Comparison of ENCODE assay signal across 17 cellular contexts in the genomic region with DNA sequence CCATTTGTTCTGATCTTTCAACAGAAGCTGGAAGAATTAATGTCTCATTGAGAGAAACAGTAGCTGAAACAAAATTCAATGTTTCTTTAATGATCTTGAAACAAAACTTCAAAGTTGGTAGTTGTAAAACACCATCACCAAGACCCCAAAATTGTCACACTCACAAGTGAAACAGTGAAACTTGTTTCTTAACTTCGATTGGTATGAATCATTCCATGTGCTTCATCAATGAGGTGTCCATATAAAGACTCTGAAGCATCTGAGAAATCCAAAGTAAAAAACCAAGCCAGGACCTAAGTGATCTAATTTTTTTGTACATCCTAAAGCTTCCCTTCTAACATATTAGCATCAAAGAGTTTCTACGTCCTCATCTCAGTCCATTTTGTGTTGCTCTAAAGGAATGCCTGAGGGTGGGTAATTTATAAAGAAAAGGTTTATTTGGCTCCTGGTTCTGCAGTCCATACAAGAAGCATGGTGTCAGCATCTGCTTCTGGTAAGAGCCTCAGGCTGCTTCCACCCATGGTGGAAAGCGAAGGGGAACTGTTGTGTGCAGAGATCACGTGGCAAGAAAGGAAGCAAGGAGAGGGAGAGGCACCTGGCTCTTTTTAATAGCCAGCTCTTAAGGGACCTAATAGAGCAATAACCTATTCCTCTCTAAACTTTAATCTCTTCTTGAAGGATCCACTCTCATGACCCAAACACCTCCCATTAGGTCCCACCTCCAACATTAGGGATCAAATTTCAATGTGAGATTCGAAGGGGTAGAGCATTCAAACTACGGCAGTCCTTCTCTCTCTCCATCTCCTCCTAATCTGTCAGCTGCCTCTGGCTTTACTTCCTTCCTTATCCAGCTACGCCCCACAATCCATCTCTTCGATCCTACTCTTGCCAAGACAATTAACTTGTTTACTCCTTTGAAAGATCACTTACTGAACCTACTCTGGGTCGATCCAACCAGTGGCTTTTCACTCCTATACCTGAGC. TPM values are rescaled to one million over a fixed set of nuclear protein-coding genes. Genes with fewer than 3 reads are reported as not detected.
A peak's percentile ranks its signal among the peaks of the same experiment; 100 is the strongest.
DNase-seq lines count a peak whose midpoint lies in the region; ATAC-seq, FAIRE-seq and TF ChIP-seq lines count a peak whose summit lies in the region.
"Had no signal": no experiment of that assay in that cellular context is flagged by ENCODE, and none has a peak within 500 bp of the region (broad histone marks: within the 10 kb centered on the region; RNA-seq: fewer than 3 reads in every experiment).

No MANE protein-coding gene starts in this region.

- H3K9me3 ChIP-seq in GM12878 (replicated peaks; ENCODE audit: control insufficient read depth, insufficient read depth, low read length) (no peaks in the 10 kb centered on the region; the same call in 2 of the 3 replicates), transverse colon (no peaks in the 10 kb centered on the region)
- H3K9me3 ChIP-seq: sigmoid colon, thyroid gland had no signal

- RAD21 ChIA-PET in GM12878 (lab: Charles Lee; ENCODE audit: unreplicated experiment) = interaction anchor here (0.8 to 1.9 kb wide), 5 partner anchors 23 to 166 kb away, joined by 3 to 6 read pairs (median 3); no protein-coding TSS in a partner anchor

- DNase-seq in NCI-H146 (lab: John Stamatoyannopoulos, UW) (peak; percentile 3), NCI-H146 treated with DMSO at 0.1 percent for 48 hours (lab: John Stamatoyannopoulos, UW; ENCODE audit: unreplicated experiment) (no peak), GM12878 (ENCODE audit: low read depth, low spot score) (no peak), mucosa of gallbladder (ENCODE audit: low spot score) (peak; percentile 44), transverse colon (no peak)
- DNase-seq: activated CD4-positive, alpha-beta T cell treated with anti-CD3 and anti-CD28 coated beads, Interleukin-2, amount 10 ng/mL, durations not matched to agents 7 days and 5 days; DND-41; SHP77 treated with DMSO at 0.1 percent for 48 hours; sigmoid colon; stimulated activated CD4-positive, alpha-beta T cell treated with anti-CD3 and anti-CD28 coated beads, Interleukin-4, amount 100 ng/mL, for 1 hour; thyroid gland had no signal

- H3K9ac ChIP-seq in GM12878 (ENCODE audit: control insufficient read depth, insufficient read depth, low read length) = no peak overlapping the region

- SMC1A ChIA-PET in GM12878 (lab: Charles Lee; ENCODE audit: uncharacterized antibody, unreplicated experiment) = interaction anchor here (0.5 to 1.8 kb wide), 16 partner anchors 10 to 235 kb away, joined by 3 to 9 read pairs (median 3); no protein-coding TSS in a partner anchor

- ATAC-seq in HG02610 (IDR thresholded peaks at IDR 0.05; ENCODE audit: unreplicated experiment) (peak; percentile 17), GM12878 (peak; percentile 58), GM19324 (IDR thresholded peaks at IDR 0.05; ENCODE audit: low FRiP score, unreplicated experiment) (no peak), HG02840 (IDR thresholded peaks at IDR 0.05; ENCODE audit: low FRiP score, unreplicated experiment) (no peak)
- ATAC-seq: HCT116 had no signal

- BruUV-seq in GM12878 (replicated peaks; lab: Mats Ljungman, UMichigan) = no TSS peak

- 73% methylated on average over 9 of the region's 9 CpGs for WGBS in GM12878 (ENCODE audit: insufficient coverage, insufficient replicate concordance, low lambda C conversion rate, missing lambda C conversion rate)
- 37 to 43% methylated on average over 7 to 9 of the region's 9 CpGs for WGBS in transverse colon (ENCODE audit: low coverage in 1 of 2), 2 donors

- POLR2A ChIA-PET in GM12878 (lab: Charles Lee) = interaction anchor here (0.5 to 0.6 kb wide), 6 partner anchors 14 to 526 kb away, joined by 3 to 5 read pairs (median 4); no protein-coding TSS in a partner anchor

- H3K36me3 ChIP-seq in GM12878 (ENCODE audit: control insufficient read depth in 2 of 2, insufficient read depth in 2 of 2, low read length in 1 of 2) (no peaks in the 10 kb centered on the region), transverse colon (no peaks in the 10 kb centered on the region)
- H3K36me3 ChIP-seq: sigmoid colon, thyroid gland had no signal

- H3K4me3 ChIP-seq in GM12878 (no peak overlapping the region), transverse colon (peak overlapping the region in 1 of 4 donors; percentile 21)
- H3K4me3 ChIP-seq: lung, sigmoid colon, thyroid gland had no signal

- in situ Hi-C loops in GM12878 (cut with MboI) = no loop called here
- in situ Hi-C loops in transverse colon (cut with MboI; ENCODE audit: low pct_ligation_motif_present in 1 of 4, low pct_unique_long_range_greater_than_20kb in 1 of 4, low sequenced_read_pairs in 3 of 4) = no loop called here

- TF ChIP-seq EP300 in GM12878 (IDR thresholded peaks at IDR 0.05; ENCODE audit: borderline replicate concordance in 1 of 2, control insufficient read depth in 1 of 2, low read depth in 2 of 2, low read length in 2 of 2) (no peak), transverse colon (IDR thresholded peaks at IDR 0.05; ENCODE audit: low read depth) (no peak)

- H3K79me2 ChIP-seq in GM12878 (ENCODE audit: control insufficient read depth, insufficient read depth, low read length) = no peaks in the 10 kb centered on the region

- no peak for TF ChIP-seq POLR2A in GM12878 (IDR thresholded peaks at IDR 0.05; ENCODE audit: low read depth, low read length)
- no peak for TF ChIP-seq POLR2A in transverse colon (IDR thresholded peaks at IDR 0.05)

- FAIRE-seq in GM12878 (lab: Jason Lieb, UNC) = no peak

- H3K4me2 ChIP-seq in GM12878 (ENCODE audit: control insufficient read depth, insufficient read depth) = peak overlapping the region; percentile 67

- H3K4me1 ChIP-seq in GM12878 (ENCODE audit: control insufficient read depth, insufficient read depth, low read length) (peaks cover 24% of the 10 kb centered on the region), transverse colon (peaks cover 0 to 27% (median 0%) of the 10 kb centered on the region in 4 donors)
- H3K4me1 ChIP-seq: thyroid gland had no signal

- CTCF ChIA-PET in GM12878 (lab: Yijun Ruan, JAX) = interaction anchor here (0.7 to 1.2 kb wide), 4 partner anchors 7 to 167 kb away, joined by 3 to 4 read pairs (median 3); no protein-coding TSS in a partner anchor

- intact Hi-C loops in GM12878 (cut with micrococcal nuclease; ENCODE audit: unreplicated experiment) (no loop called here), transverse colon (cut with DNase I; ENCODE audit: low total_unique reads) (no loop called here)

- H4K20me1 ChIP-seq in GM12878 (ENCODE audit: control insufficient read depth, insufficient read depth) = no peaks in the 10 kb centered on the region

- H3K27ac ChIP-seq in GM12878 (ENCODE audit: control insufficient read depth, insufficient read depth) = peak overlapping the region; percentile 5
- no peak overlapping the region for H3K27ac ChIP-seq in transverse colon
- H3K27ac ChIP-seq: C4-2B, sigmoid colon, thyroid gland had no signal

- H2AFZ ChIP-seq in GM12878 (ENCODE audit: control insufficient read depth, low read depth, low read length) = peak overlapping the region; percentile 63

- H3K27me3 ChIP-seq in GM12878 (replicated peaks in 1 of 2; ENCODE audit: control insufficient read depth in 2 of 2, insufficient read depth in 2 of 2, low read length in 1 of 2) (no peaks in the 10 kb centered on the region), transverse colon (no peaks in the 10 kb centered on the region)
- H3K27me3 ChIP-seq: sigmoid colon, thyroid gland had no signal

- TF ChIP-seq RAD21 in GM12878 (IDR thresholded peaks at IDR 0.05; ENCODE audit: insufficient read depth, low read depth, low read length) = no peak

- no peak for TF ChIP-seq CTCF in GM12878 (IDR thresholded peaks at IDR 0.05 in 2 of 3, conservative IDR thresholded peaks at IDR 0.05 in 1 of 3; ENCODE audit: control insufficient read depth in 2 of 3, extremely low read depth in 1 of 3, insufficient read depth in 1 of 3, low read depth in 3 of 3, low read length in 3 of 3)
- TF ChIP-seq CTCF in transverse colon (IDR thresholded peaks at IDR 0.05) = no peak

TF ChIP-seq in GM12878, 131 proteins besides CTCF, POLR2A, EP300 and RAD21 (continues in another document):
- TF ChIP-seq CBX5 (IDR thresholded peaks at IDR 0.05; ENCODE audit: low read depth) = no peak

RNA-seq across cellular contexts. Expression of gene TLK1, which starts 20.7 kb away (rescaled TPM):
- total RNA-seq in GM12878 (2013; cell fraction: nucleolus; rRNA removed) = 122 and 146 TPM in 2 replicates
- total RNA-seq in GM12878 (2014; rRNA removed) = 25.1 and 29.0 TPM in 2 replicates
- 48.4 and 51.6 TPM in 2 replicates for total RNA-seq in GM12878 (2014; rRNA removed; fragmentation: Illumina TruSeq; extraction: Trizol)
- total RNA-seq in GM12878 (2021) = 122 TPM in 2 replicates
- 21.4 TPM for polyA plus RNA-seq in GM12878 (2011; ENCODE audit: low read depth)
- polyA plus RNA-seq in GM12878 (2011; rRNA removed) = 50.2 and 77.0 TPM in 2 replicates
- 13.1 and 18.1 TPM in 2 replicates for polyA plus RNA-seq in GM12878 (2011; cell fraction: cytosol; rRNA removed)
- polyA plus RNA-seq in GM12878 (2011; cell fraction: nucleus; rRNA removed) = 21.7 and 25.4 TPM in 2 replicates
- polyA plus RNA-seq in GM12878 (2012) = 43.7 and 60.4 TPM in 2 replicates
- polyA plus RNA-seq in GM12878 (2014; fragmentation: Illumina TruSeq; extraction: Trizol) = 79.9 and 99.5 TPM in 2 replicates
- 100 to 1,000 TPM in 1 of 2 experiments, 10 to 100 TPM in 1; 42.5 to 126 TPM for polyA plus RNA-seq in GM12878 (2014; fragmentation: Nextera tagmentation; extraction: Ambion mirVana)
- polyA plus RNA-seq in GM12878 (2014; rRNA removed) = 26.3 and 28.4 TPM in 2 replicates
- polyA plus RNA-seq in GM12878 (2016; fragmentation: Nextera tagmentation; extraction: Ambion mirVana) = 10 to 100 TPM; 64.4 to 71.3 TPM
- polyA minus RNA-seq in GM12878 (2011; rRNA and poly(A)+ RNA removed) = 39.4 and 60.5 TPM in 2 replicates
- 31.0 and 41.9 TPM in 2 replicates for polyA minus RNA-seq in GM12878 (2011; cell fraction: cytosol; rRNA and poly(A)+ RNA removed)
- polyA minus RNA-seq in GM12878 (2011; cell fraction: nucleus; rRNA and poly(A)+ RNA removed) = 38.4 and 75.1 TPM in 2 replicates
- 75.4 TPM for total RNA-seq in mucosa of gallbladder
- total RNA-seq in transverse colon = 10 to 100 TPM; 39.6 to 76.3 (median 53.2) TPM

Comparison
In these comparisons a context has a peak if more than half of its experiments do, and no peak if none do; other contexts are left out.
1. DNase-seq: peak in NCI-H146 (single experiment) and mucosa of gallbladder (single experiment); none in NCI-H146 treated with DMSO at 0.1 percent for 48 hours (single experiment), GM12878 (single experiment) and transverse colon (single experiment).
2. ATAC-seq: peak in HG02610 (single experiment) and GM12878 (single experiment); none in GM19324 (single experiment) and HG02840 (single experiment).